Comparison of ENCODE assay signal across 8 cellular contexts in genomic region chr14:34715108-34715863, GRCh38. TPM values are rescaled to one million over a fixed set of nuclear protein-coding genes. Genes with fewer than 3 reads are reported as not detected.
DNase-seq lines count a peak whose midpoint lies in the region; ATAC-seq, FAIRE-seq and TF ChIP-seq lines count a peak whose summit lies in the region.

No MANE protein-coding gene starts in this region.

- ATAC-seq in A549 (no peak), GM21825 (IDR thresholded peaks at IDR 0.05; ENCODE audit: unreplicated experiment) (no peak)

- H3K4me3 ChIP-seq in A549, result peak overlapping the region; percentile 74
- peak overlapping the region; percentile 87 for H3K4me3 ChIP-seq in HL-60 (replicated peaks; ENCODE audit: insufficient read depth, low read length)
- H3K4me3 ChIP-seq in cardiac fibroblast (replicated peaks in 1 of 2; ENCODE audit: low read depth in 2 of 2, low read length in 2 of 2), result peak overlapping the region; percentile 48 to 79
- H3K4me3 ChIP-seq in mucosa of stomach (ENCODE audit: low read length), result peak overlapping the region; percentile 25

- H3K9me3 ChIP-seq in A549 (no peaks in the 10 kb centered on the region), mucosa of stomach (ENCODE audit: control insufficient read depth, low read length) (no peaks in the 10 kb centered on the region)

- CTCF ChIA-PET in A549 (lab: Yijun Ruan, JAX), result interaction anchor here (0.8 to 3.7 kb wide), 3 partner anchors 8 to 117 kb away, joined by 3 to 15 read pairs (median 4); no protein-coding TSS in a partner anchor

- peak overlapping the region; percentile 83 to 99 for H3K27ac ChIP-seq in A549
- H3K27ac ChIP-seq in HL-60 (replicated peaks), result no peak overlapping the region

- TF ChIP-seq RAD21 in A549 (conservative IDR thresholded peaks at IDR 0.05 in 1 of 2, IDR thresholded peaks at IDR 0.05 in 1 of 2), result no peak

- peak overlapping the region; percentile 72 for H3K4me2 ChIP-seq in A549

- in situ Hi-C loops in KBM-7 (cut with MboI; ENCODE audit: low pct_unique_long_range_greater_than_20kb, low sequenced_read_pairs), result no loop called here

- POLR2A ChIA-PET in A549 (lab: Yijun Ruan, JAX), result interaction anchor here (0.6 to 4.4 kb wide), 4 partner anchors 8 to 266 kb away, joined by 3 to 29 read pairs (median 8); no protein-coding TSS in a partner anchor

- TF ChIP-seq CTCF in A549 (IDR thresholded peaks at IDR 0.05) (no peak), HL-60 (IDR thresholded peaks at IDR 0.05; ENCODE audit: insufficient read depth, low read length) (no peak), cardiac fibroblast (IDR thresholded peaks at IDR 0.05; ENCODE audit: low read depth, low read length) (no peak)

- 63% methylated on average over 9 of the region's 9 CpGs for WGBS in A549 (ENCODE audit: missing lambda C conversion rate)

- TF ChIP-seq EP300 in A549 (IDR thresholded peaks at IDR 0.05), result no peak

- peak overlapping the region; percentile 86 for H3K9ac ChIP-seq in mucosa of stomach (ENCODE audit: low read length)

- H3K4me1 ChIP-seq in A549 (peaks cover 45% of the 10 kb centered on the region), mucosa of stomach (ENCODE audit: control insufficient read depth, insufficient read depth, low read length) (peaks cover 7% of the 10 kb centered on the region)

- H3K36me3 ChIP-seq in mucosa of stomach (ENCODE audit: control insufficient read depth, insufficient read depth, low read length), result no peaks in the 10 kb centered on the region

- FAIRE-seq in A549 (lab: Jason Lieb, UNC), result no peak

- H3K27me3 ChIP-seq in HL-60 (ENCODE audit: insufficient read depth, poor library complexity, severe bottlenecking) (no peaks in the 10 kb centered on the region), mucosa of stomach (ENCODE audit: control insufficient read depth, insufficient read depth, low read length) (no peaks in the 10 kb centered on the region)

- TF ChIP-seq POLR2A in A549 (IDR thresholded peaks at IDR 0.05; ENCODE audit: low read length), result no peak

- DNase-seq in A549 (ENCODE audit: low read depth in 1 of 2, low spot score in 1 of 2) (no peak), HL-60 (ENCODE audit: low read depth in 1 of 2, low spot score in 1 of 2) (no peak), cardiac fibroblast (ENCODE audit: low read depth in 2 of 2) (no peak), KBM-7 (no peak), NCI-H345 treated with DMSO at 0.1 percent for 48 hours (lab: John Stamatoyannopoulos, UW; ENCODE audit: unreplicated experiment) (no peak)
- no peak for DNase-seq in stimulated activated CD4-positive, alpha-beta T cell treated with anti-CD3 and anti-CD28 coated beads, Interleukin-4, amount 100 ng/mL, for 24 hours

TF ChIP-seq in A549, 52 proteins besides CTCF, POLR2A, EP300 and RAD21:
- TF ChIP-seq HOXB5 (CRISPR knock-in tag; IDR thresholded peaks at IDR 0.05) (no peak), BCL3 (IDR thresholded peaks at IDR 0.05) (no peak), HDAC2 (IDR thresholded peaks at IDR 0.05) (no peak), MAX (IDR thresholded peaks at IDR 0.05) (no peak), CBX8 (IDR thresholded peaks at IDR 0.05) (no peak), HES2 (IDR thresholded peaks at IDR 0.05) (no peak), CEBPB (IDR thresholded peaks at IDR 0.05) (no peak), HOXB13 (CRISPR knock-in tag; IDR thresholded peaks at IDR 0.05; ENCODE audit: low read depth) (no peak), RCOR1 (IDR thresholded peaks at IDR 0.05; ENCODE audit: low read depth, low read length) (no peak), FOSL2 (IDR thresholded peaks at IDR 0.05) (no peak), FOSL2 (CRISPR knock-in tag; IDR thresholded peaks at IDR 0.05) (no peak), SMC3 (IDR thresholded peaks at IDR 0.05) (no peak), GATA3 (IDR thresholded peaks at IDR 0.05; ENCODE audit: borderline replicate concordance) (no peak), ZC3H11A (IDR thresholded peaks at IDR 0.05) (no peak), FOSB (CRISPR knock-in tag; IDR thresholded peaks at IDR 0.05) (no peak), CHD2 (IDR thresholded peaks at IDR 0.05; ENCODE audit: low read length, partially characterized antibody) (no peak), EHMT2 (IDR thresholded peaks at IDR 0.05; ENCODE audit: low read depth) (no peak), TFCP2L1 (CRISPR knock-in tag; IDR thresholded peaks at IDR 0.05) (no peak), MAZ (IDR thresholded peaks at IDR 0.05; ENCODE audit: borderline replicate concordance, low read depth, low read length) (no peak), BHLHE40 (IDR thresholded peaks at IDR 0.05; ENCODE audit: low read depth, low read length) (no peak), USF2 (IDR thresholded peaks at IDR 0.05) (no peak)

RNA-seq across cellular contexts. Expression of gene CFL2, which starts 0.9 kb away (rescaled TPM):
- polyA plus RNA-seq in A549 (2011; rRNA removed) (144 and 167 TPM in 2 replicates), A549 (2017; fragmentation: RNase III; extraction: RNeasy Plus Mini Kit Qiagen cat#74134 plus additional on column Dnase treatment) (105 to 116 TPM (median 105 TPM) in 3 replicates)
- 29.1 and 30.7 TPM in 2 replicates for polyA plus RNA-seq in A549 (2012; cell fraction: cytosol; rRNA removed)
- 7.2 and 13.0 TPM in 2 replicates for polyA plus RNA-seq in A549 (2012; cell fraction: nucleus; rRNA removed)
- 33.0 and 37.8 TPM in 2 replicates for polyA minus RNA-seq in A549 (2011; rRNA and poly(A)+ RNA removed)

Comparison
In these comparisons a context has a peak if more than half of its experiments do, and no peak if none do; other contexts are left out.
1. H3K4me3 ChIP-seq: peak in every context shown above with its lines; median percentile 87 in HL-60; 74 in A549; 64 in cardiac fibroblast; 25 in mucosa of stomach.